In genomic region chr3:18681946-18682345, GRCh38 we compare ENCODE assay signal across 21 cellular contexts.
"Had no signal": no experiment of that assay in that cellular context is flagged by ENCODE, and none has a peak within 500 bp of the region (broad histone marks: within the 10 kb centered on the region; RNA-seq: fewer than 3 reads in every experiment).

No MANE protein-coding gene starts in this region.

- H3K4me3 ChIP-seq: body of pancreas, dorsolateral prefrontal cortex, left lung, SK-N-MC, suprapubic skin, transverse colon, uterus had no signal

- ATAC-seq: body of pancreas, left lung had no signal

- H3K27ac Mint-ChIP-seq: activated B cell treated with CpG ODN at 0.5 μM for 24 hours had no signal

- H3K4me1 Mint-ChIP-seq: activated B cell treated with CpG ODN at 0.5 μM for 24 hours had no signal

- H3K4me1 ChIP-seq: body of pancreas, left lung, suprapubic skin, transverse colon, uterus had no signal

- H3K27me3 ChIP-seq: body of pancreas, dorsolateral prefrontal cortex, left lung, suprapubic skin, transverse colon, uterus had no signal

- H3K36me3 ChIP-seq: left lung, suprapubic skin, transverse colon, uterus had no signal

- H3K9me3 ChIP-seq: body of pancreas, left lung, suprapubic skin, transverse colon, uterus had no signal

- DNase-seq: activated B cell treated with CpG ODN at 0.5 μM for 24 hours; activated CD4-positive, alpha-beta T cell treated with anti-CD3 and anti-CD28 coated beads, Interleukin-2, amount 50 U/mL, for 1 hour; body of pancreas; dorsolateral prefrontal cortex; erythroblast; hypothalamus; kidney; left lung; mammary epithelial cell; midbrain; occipital lobe; posterior cingulate gyrus; retina; SHP77; stimulated activated CD4-positive, alpha-beta T cell treated with anti-CD3 and anti-CD28 coated beads, Interleukin-2, amount 100 ng/mL, for 24 hours; T-helper 9 cell; transverse colon; uterus had no signal

- H3K27me3 Mint-ChIP-seq: activated B cell treated with CpG ODN at 0.5 μM for 24 hours; stimulated activated naive CD8-positive, alpha-beta T cell treated with anti-CD3 and anti-CD28 coated beads, Interleukin-15, Interleukin-2, amounts not matched to agents 100 ng/mL and 50 ng/mL, for 24 hours had no signal

- H3K27ac ChIP-seq: body of pancreas, dorsolateral prefrontal cortex, left lung, SK-N-MC, suprapubic skin, transverse colon, uterus had no signal

- H3K4me3 Mint-ChIP-seq: activated B cell treated with CpG ODN at 0.5 μM for 24 hours; stimulated activated naive CD8-positive, alpha-beta T cell treated with anti-CD3 and anti-CD28 coated beads, Interleukin-15, Interleukin-2, amounts not matched to agents 100 ng/mL and 50 ng/mL, for 24 hours had no signal
